Comparison of ENCODE assay signal across 1 cellular context in the genomic region with DNA sequence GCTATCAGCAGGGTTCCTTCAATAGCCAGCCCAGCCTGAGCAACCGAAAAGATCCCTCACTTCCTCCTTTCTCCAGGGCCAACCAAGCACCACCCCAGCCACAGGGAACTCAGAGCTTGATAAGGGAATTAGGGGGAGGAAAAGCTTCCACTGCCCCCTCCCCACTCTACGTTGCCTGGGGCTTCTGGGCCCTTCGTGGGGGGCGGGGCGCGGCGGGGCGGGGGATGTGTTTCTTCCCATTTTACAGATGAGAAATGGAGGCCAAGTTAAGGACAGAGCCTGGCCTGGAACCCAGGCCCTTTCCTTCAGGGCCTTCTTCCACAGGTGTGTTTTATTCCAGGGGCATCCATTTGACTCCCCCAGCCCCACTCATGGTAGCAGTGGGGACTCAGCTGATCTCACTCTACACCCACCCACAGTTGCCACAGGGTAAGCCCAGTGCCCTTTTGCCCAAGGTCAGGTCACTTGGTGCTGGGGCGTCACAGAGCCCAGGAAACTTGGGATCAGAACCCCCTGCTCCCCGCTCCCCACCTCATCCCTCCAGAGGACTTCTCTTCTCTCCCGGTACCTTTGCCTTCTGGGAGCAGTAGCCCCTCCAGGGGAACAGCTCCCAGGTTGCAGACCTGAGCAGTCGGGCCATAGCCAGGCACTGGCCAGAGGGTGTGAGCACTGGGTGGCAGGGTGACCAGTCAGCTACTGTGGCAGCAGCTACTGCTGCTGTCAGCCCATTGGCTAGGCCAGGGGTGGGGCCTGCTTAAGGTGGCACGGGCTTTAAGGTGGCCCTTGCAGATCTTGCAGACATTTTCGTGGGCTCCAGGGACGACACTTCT.
TF ChIP-seq lines count a peak whose summit lies in the region.

Gene LDHD (minus strand): TSS at position 700 of the 830 bp plus-strand sequence. CDS start 60 bp downstream, at position 640.

TF ChIP-seq in HepG2, 621 proteins besides CTCF, POLR2A, EP300 and RAD21 (continued from another document and continues in another):
- TF ChIP-seq ZNF407 (CRISPR knock-in tag; IDR thresholded peaks at IDR 0.05; ENCODE audit: not compliant biosample characterization) (peak; percentile 93), SNAI1 (CRISPR knock-in tag; IDR thresholded peaks at IDR 0.05; ENCODE audit: borderline replicate concordance) (no peak), ZNF275 (CRISPR knock-in tag; IDR thresholded peaks at IDR 0.05; ENCODE audit: borderline replicate concordance) (no peak), ZNF136 (CRISPR knock-in tag; IDR thresholded peaks at IDR 0.05; ENCODE audit: low read depth) (0 out of 2 replicates have a peak, but pooled peaks have one; percentile 51), ZNF816 (CRISPR knock-in tag; IDR thresholded peaks at IDR 0.05; ENCODE audit: borderline replicate concordance) (no peak), ZNF75D (CRISPR knock-in tag; IDR thresholded peaks at IDR 0.05; ENCODE audit: borderline replicate concordance) (no peak), ZNF335 (CRISPR knock-in tag; IDR thresholded peaks at IDR 0.05) (no peak; the same call in 1 of the 2 replicates), ZNF710 (CRISPR knock-in tag; IDR thresholded peaks at IDR 0.05; ENCODE audit: borderline replicate concordance) (no peak), EED (CRISPR knock-in tag; IDR thresholded peaks at IDR 0.05) (no peak), PHF8 (CRISPR knock-in tag; IDR thresholded peaks at IDR 0.05) (peak; percentile 89), NFKBIZ (CRISPR knock-in tag; IDR thresholded peaks at IDR 0.05) (peak; percentile 74; the same call in 1 of the 2 replicates), SP140L (CRISPR knock-in tag; IDR thresholded peaks at IDR 0.05; ENCODE audit: borderline replicate concordance) (no peak), SP5 (CRISPR knock-in tag; IDR thresholded peaks at IDR 0.05; ENCODE audit: borderline replicate concordance, low read depth) (0 out of 2 replicates have a peak, but pooled peaks have one; percentile 38), MIXL1 (CRISPR knock-in tag; IDR thresholded peaks at IDR 0.05) (0 out of 2 replicates have a peak, but pooled peaks have one; percentile 71), ZNF34 (CRISPR knock-in tag; IDR thresholded peaks at IDR 0.05; ENCODE audit: borderline replicate concordance) (0 out of 2 replicates have a peak, but pooled peaks have one; percentile 53), RXRA (CRISPR knock-in tag; IDR thresholded peaks at IDR 0.05) (peak; percentile 81), ZNF766 (CRISPR knock-in tag; IDR thresholded peaks at IDR 0.05; ENCODE audit: borderline replicate concordance) (no peak), MIER2 (CRISPR knock-in tag; IDR thresholded peaks at IDR 0.05) (peak; percentile 67), CSRNP2 (CRISPR knock-in tag; conservative IDR thresholded peaks at IDR 0.05; ENCODE audit: low read depth) (no peak), NFATC3 (CRISPR knock-in tag; IDR thresholded peaks at IDR 0.05) (no peak), KLF12 (CRISPR knock-in tag; IDR thresholded peaks at IDR 0.05; ENCODE audit: borderline replicate concordance) (no peak), POLR2G (IDR thresholded peaks at IDR 0.05; ENCODE audit: low read depth, low read length) (peak; percentile 91), ZFP82 (CRISPR knock-in tag; IDR thresholded peaks at IDR 0.05; ENCODE audit: borderline replicate concordance) (no peak), HMG20A (CRISPR knock-in tag; IDR thresholded peaks at IDR 0.05; ENCODE audit: borderline replicate concordance) (no peak), DRAP1 (CRISPR knock-in tag; IDR thresholded peaks at IDR 0.05) (peak; percentile 93), IRF2 (CRISPR knock-in tag; IDR thresholded peaks at IDR 0.05) (peak; percentile 79), ZNF282 (IDR thresholded peaks at IDR 0.05; ENCODE audit: partially characterized antibody) (no peak), ZNF7 (CRISPR knock-in tag; IDR thresholded peaks at IDR 0.05) (no peak)
- TF ChIP-seq, protein P1, sequence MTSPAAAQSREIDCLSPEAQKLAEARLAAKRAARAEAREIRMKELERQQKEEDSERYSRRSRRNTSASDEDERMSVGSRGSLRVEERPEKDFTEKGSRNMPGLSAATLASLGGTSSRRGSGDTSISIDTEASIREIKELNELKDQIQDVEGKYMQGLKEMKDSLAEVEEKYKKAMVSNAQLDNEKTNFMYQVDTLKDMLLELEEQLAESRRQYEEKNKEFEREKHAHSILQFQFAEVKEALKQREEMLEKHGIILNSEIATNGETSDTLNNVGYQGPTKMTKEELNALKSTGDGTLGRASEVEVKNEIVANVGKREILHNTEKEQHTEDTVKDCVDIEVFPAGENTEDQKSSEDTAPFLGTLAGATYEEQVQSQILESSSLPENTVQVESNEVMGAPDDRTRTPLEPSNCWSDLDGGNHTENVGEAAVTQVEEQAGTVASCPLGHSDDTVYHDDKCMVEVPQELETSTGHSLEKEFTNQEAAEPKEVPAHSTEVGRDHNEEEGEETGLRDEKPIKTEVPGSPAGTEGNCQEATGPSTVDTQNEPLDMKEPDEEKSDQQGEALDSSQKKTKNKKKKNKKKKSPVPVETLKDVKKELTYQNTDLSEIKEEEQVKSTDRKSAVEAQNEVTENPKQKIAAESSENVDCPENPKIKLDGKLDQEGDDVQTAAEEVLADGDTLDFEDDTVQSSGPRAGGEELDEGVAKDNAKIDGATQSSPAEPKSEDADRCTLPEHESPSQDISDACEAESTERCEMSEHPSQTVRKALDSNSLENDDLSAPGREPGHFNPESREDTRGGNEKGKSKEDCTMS (CRISPR knock-in tag; conservative IDR thresholded peaks at IDR 0.05) = no peak
- TF ChIP-seq, protein P2, sequence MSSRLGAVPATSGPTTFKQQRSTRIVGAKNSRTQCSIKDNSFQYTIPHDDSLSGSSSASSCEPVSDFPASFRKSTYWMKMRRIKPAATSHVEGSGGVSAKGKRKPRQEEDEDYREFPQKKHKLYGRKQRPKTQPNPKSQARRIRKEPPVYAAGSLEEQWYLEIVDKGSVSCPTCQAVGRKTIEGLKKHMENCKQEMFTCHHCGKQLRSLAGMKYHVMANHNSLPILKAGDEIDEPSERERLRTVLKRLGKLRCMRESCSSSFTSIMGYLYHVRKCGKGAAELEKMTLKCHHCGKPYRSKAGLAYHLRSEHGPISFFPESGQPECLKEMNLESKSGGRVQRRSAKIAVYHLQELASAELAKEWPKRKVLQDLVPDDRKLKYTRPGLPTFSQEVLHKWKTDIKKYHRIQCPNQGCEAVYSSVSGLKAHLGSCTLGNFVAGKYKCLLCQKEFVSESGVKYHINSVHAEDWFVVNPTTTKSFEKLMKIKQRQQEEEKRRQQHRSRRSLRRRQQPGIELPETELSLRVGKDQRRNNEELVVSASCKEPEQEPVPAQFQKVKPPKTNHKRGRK (CRISPR knock-in tag; IDR thresholded peaks at IDR 0.05) = no peak
- TF ChIP-seq, protein P3, sequence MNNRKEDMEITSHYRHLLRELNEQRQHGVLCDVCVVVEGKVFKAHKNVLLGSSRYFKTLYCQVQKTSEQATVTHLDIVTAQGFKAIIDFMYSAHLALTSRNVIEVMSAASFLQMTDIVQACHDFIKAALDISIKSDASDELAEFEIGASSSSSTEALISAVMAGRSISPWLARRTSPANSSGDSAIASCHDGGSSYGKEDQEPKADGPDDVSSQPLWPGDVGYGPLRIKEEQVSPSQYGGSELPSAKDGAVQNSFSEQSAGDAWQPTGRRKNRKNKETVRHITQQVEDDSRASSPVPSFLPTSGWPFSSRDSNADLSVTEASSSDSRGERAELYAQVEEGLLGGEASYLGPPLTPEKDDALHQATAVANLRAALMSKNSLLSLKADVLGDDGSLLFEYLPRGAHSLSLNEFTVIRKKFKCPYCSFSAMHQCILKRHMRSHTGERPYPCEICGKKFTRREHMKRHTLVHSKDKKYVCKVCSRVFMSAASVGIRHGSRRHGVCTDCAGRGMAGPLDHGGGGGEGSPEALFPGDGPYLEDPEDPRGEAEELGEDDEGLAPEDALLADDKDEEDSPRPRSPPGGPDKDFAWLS (CRISPR knock-in tag; IDR thresholded peaks at IDR 0.05; ENCODE audit: borderline replicate concordance) = no peak
- TF ChIP-seq, protein P4, sequence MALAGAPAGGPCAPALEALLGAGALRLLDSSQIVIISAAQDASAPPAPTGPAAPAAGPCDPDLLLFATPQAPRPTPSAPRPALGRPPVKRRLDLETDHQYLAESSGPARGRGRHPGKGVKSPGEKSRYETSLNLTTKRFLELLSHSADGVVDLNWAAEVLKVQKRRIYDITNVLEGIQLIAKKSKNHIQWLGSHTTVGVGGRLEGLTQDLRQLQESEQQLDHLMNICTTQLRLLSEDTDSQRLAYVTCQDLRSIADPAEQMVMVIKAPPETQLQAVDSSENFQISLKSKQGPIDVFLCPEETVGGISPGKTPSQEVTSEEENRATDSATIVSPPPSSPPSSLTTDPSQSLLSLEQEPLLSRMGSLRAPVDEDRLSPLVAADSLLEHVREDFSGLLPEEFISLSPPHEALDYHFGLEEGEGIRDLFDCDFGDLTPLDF (CRISPR knock-in tag; IDR thresholded peaks at IDR 0.05) = no peak
